ENCODE assay signal across 22 cellular contexts in genomic region chr3:187520027-187520945, GRCh38.
DNase-seq lines count a peak whose midpoint lies in the region; ATAC-seq, FAIRE-seq and TF ChIP-seq lines count a peak whose summit lies in the region.
"Had no signal": no experiment of that assay in that cellular context is flagged by ENCODE, and none has a peak within 500 bp of the region (broad histone marks: within the 10 kb centered on the region; RNA-seq: fewer than 3 reads in every experiment).

No MANE protein-coding gene starts in this region.

- peak overlapping the region; percentile 60 for H3K4me2 ChIP-seq in astrocyte (ENCODE audit: low read length)

- TF ChIP-seq EP300 in tibial nerve (IDR thresholded peaks at IDR 0.05) = no peak

- H3K9me3 Mint-ChIP-seq in astrocyte (ENCODE audit: unreplicated experiment) = peaks cover 3% of the 10 kb centered on the region
- no peaks in the 10 kb centered on the region for H3K9me3 Mint-ChIP-seq in activated CD4-positive, alpha-beta T cell treated with anti-CD3 and anti-CD28 coated beads, Interleukin-2, amount 10 ng/mL, durations not matched to agents 24 days and 14 days

- H3K9me3 ChIP-seq in astrocyte (ENCODE audit: insufficient read depth, low read depth, low read length) = no peaks in the 10 kb centered on the region
- H3K9me3 ChIP-seq in tibial nerve = no peaks in the 10 kb centered on the region
- H3K9me3 ChIP-seq: upper lobe of left lung had no signal

- H3K36me3 ChIP-seq in astrocyte (ENCODE audit: insufficient read depth, low read length) = no peaks in the 10 kb centered on the region
- no peaks in the 10 kb centered on the region for H3K36me3 ChIP-seq in tibial nerve
- H3K36me3 ChIP-seq: upper lobe of left lung had no signal

- intact Hi-C loops in activated CD4-positive, alpha-beta T cell treated with anti-CD3 and anti-CD28 coated beads, Interleukin-2, amount 10 ng/mL, durations not matched to agents 24 days and 14 days (cut with micrococcal nuclease) = no loop called here

- no peaks in the 10 kb centered on the region for H3K79me2 ChIP-seq in astrocyte (ENCODE audit: insufficient read depth, low read length)

- no peak for TF ChIP-seq CTCF in astrocyte (IDR thresholded peaks at IDR 0.05; ENCODE audit: insufficient read depth, low read depth, low read length)
- TF ChIP-seq CTCF in tibial nerve (IDR thresholded peaks at IDR 0.05) = no peak

- H3K27ac ChIP-seq in astrocyte (ENCODE audit: low read depth, low read length) (no peak overlapping the region), tibial nerve (no peak overlapping the region)
- H3K27ac ChIP-seq: upper lobe of left lung had no signal

- no peak overlapping the region for H2AFZ ChIP-seq in astrocyte (ENCODE audit: low read depth, low read length)

- WGBS in tibial nerve, 2 donors = 73 to 80% methylated on average over 9 of the region's 9 CpGs

- H3K4me3 Mint-ChIP-seq in astrocyte (ENCODE audit: unreplicated experiment) = no peak overlapping the region
- H3K4me3 Mint-ChIP-seq in activated CD4-positive, alpha-beta T cell treated with anti-CD3 and anti-CD28 coated beads, Interleukin-2, amount 10 ng/mL, durations not matched to agents 24 days and 14 days = no peak overlapping the region
- H3K4me3 Mint-ChIP-seq: activated naive CD8-positive, alpha-beta T cell had no signal

- H3K4me1 ChIP-seq in astrocyte (ENCODE audit: insufficient read depth, low read length) (peaks cover 18% of the 10 kb centered on the region), tibial nerve (no peaks in the 10 kb centered on the region)
- H3K4me1 ChIP-seq: upper lobe of left lung had no signal

- H3K27me3 Mint-ChIP-seq in astrocyte (ENCODE audit: low read depth, unreplicated experiment) = no peaks in the 10 kb centered on the region
- peaks cover 11% of the 10 kb centered on the region for H3K27me3 Mint-ChIP-seq in activated CD4-positive, alpha-beta T cell treated with anti-CD3 and anti-CD28 coated beads, Interleukin-2, amount 10 ng/mL, durations not matched to agents 24 days and 14 days
- H3K27me3 Mint-ChIP-seq: activated naive CD8-positive, alpha-beta T cell; progenitor cell of endocrine pancreas had no signal

- H3K27ac Mint-ChIP-seq in astrocyte (ENCODE audit: unreplicated experiment) = peak overlapping the region; percentile 70
- H3K27ac Mint-ChIP-seq in activated CD4-positive, alpha-beta T cell treated with anti-CD3 and anti-CD28 coated beads, Interleukin-2, amount 10 ng/mL, durations not matched to agents 24 days and 14 days = no peak overlapping the region
- H3K27ac Mint-ChIP-seq: activated naive CD8-positive, alpha-beta T cell; progenitor cell of endocrine pancreas had no signal

- H3K27me3 ChIP-seq in astrocyte (ENCODE audit: insufficient read depth, low read length) (no peaks in the 10 kb centered on the region), tibial nerve (no peaks in the 10 kb centered on the region)
- H3K27me3 ChIP-seq: upper lobe of left lung had no signal

- H4K20me1 ChIP-seq in astrocyte (ENCODE audit: insufficient read depth, low read length) = no peaks in the 10 kb centered on the region

- DNase-seq in H4 (ENCODE audit: low spot score) (peak; percentile 14), astrocyte (ENCODE audit: low read depth) (peak; percentile 24), left lobe of liver (ENCODE audit: low spot score) (peak; percentile 55), tibial nerve (ENCODE audit: low spot score in 2 of 2) (peak; percentile 15 to 21), nucleus accumbens (lab: John Stamatoyannopoulos, UW) (no peak), T-helper 9 cell (no peak)
- DNase-seq in activated CD4-positive, alpha-beta T cell treated with anti-CD3 and anti-CD28 coated beads, Interleukin-2, amount 10 ng/mL, durations not matched to agents 24 days and 14 days = no peak
- DNase-seq: activated T-cell treated with anti-CD3 and anti-CD28 coated beads, Interleukin-2, amount 50 U/mL, for 1 hour; central memory CD4-positive, alpha-beta T cell; DMS79; effector CD8-positive, alpha-beta T cell; GOT3; hypothalamus; NCI-H1930; NCI-H524 treated with DMSO at 0.1 percent for 48 hours; stimulated activated naive CD4-positive, alpha-beta T cell had no signal

- no peaks in the 10 kb centered on the region for H3K36me3 Mint-ChIP-seq in astrocyte (ENCODE audit: low read depth, unreplicated experiment)
- H3K36me3 Mint-ChIP-seq in activated CD4-positive, alpha-beta T cell treated with anti-CD3 and anti-CD28 coated beads, Interleukin-2, amount 10 ng/mL, durations not matched to agents 24 days and 14 days (ENCODE audit: low read depth) = no peaks in the 10 kb centered on the region
- H3K36me3 Mint-ChIP-seq: activated naive CD8-positive, alpha-beta T cell had no signal

- H3K9ac ChIP-seq in astrocyte (ENCODE audit: low read length) = no peak overlapping the region

- H3K4me3 ChIP-seq in astrocyte (ENCODE audit: insufficient read depth, low read depth, low read length) = no peak overlapping the region
- H3K4me3 ChIP-seq in tibial nerve = no peak overlapping the region
- H3K4me3 ChIP-seq: upper lobe of left lung had no signal

- FAIRE-seq in astrocyte (lab: Jason Lieb, UNC) = no peak
- FAIRE-seq: HepG2 had no signal

- peaks cover 23% of the 10 kb centered on the region for H3K4me1 Mint-ChIP-seq in astrocyte (ENCODE audit: low read depth, unreplicated experiment)
- no peaks in the 10 kb centered on the region for H3K4me1 Mint-ChIP-seq in activated CD4-positive, alpha-beta T cell treated with anti-CD3 and anti-CD28 coated beads, Interleukin-2, amount 10 ng/mL, durations not matched to agents 24 days and 14 days

- ATAC-seq in left lobe of liver (peak; percentile 67), HG03521 (IDR thresholded peaks at IDR 0.05; ENCODE audit: unreplicated experiment) (no peak)
- ATAC-seq: HepG2, Panc1 had no signal

- TF ChIP-seq POLR2A in tibial nerve (IDR thresholded peaks at IDR 0.05) = no peak

Comparison
In these comparisons a context has a peak if more than half of its experiments do, and no peak if none do; other contexts are left out.
1. DNase-seq: peak in H4 (single experiment), astrocyte (single experiment), left lobe of liver (single experiment) and tibial nerve (2 of 2); none in activated CD4-positive, alpha-beta T cell treated with anti-CD3 and anti-CD28 coated beads, Interleukin-2, amount 10 ng/mL, durations not matched to agents 24 days and 14 days (single experiment), nucleus accumbens (0 of 56) and T-helper 9 cell (single experiment).